9 cellular contexts compared by ENCODE assay signal in genomic region chr6:42046491-42047219, GRCh38. TPM values are rescaled to one million over a fixed set of nuclear protein-coding genes. Genes with fewer than 3 reads are reported as not detected.
A peak's percentile ranks its signal among the peaks of the same experiment; 100 is the strongest.
DNase-seq lines count a peak whose midpoint lies in the region; ATAC-seq and TF ChIP-seq lines count a peak whose summit lies in the region.
"Had no signal": no experiment of that assay in that cellular context is flagged by ENCODE, and none has a peak within 500 bp of the region (broad histone marks: within the 10 kb centered on the region; RNA-seq: fewer than 3 reads in every experiment).

No MANE protein-coding gene starts in this region.

- peaks cover 0 to 3% (median 0%) of the 10 kb centered on the region in 3 donors for H3K27me3 ChIP-seq in skeletal muscle tissue (ENCODE audit: control insufficient read depth in 3 of 3, insufficient read depth in 3 of 3, low read length in 3 of 3)

- H3K9me3 Mint-ChIP-seq in activated B cell treated with CpG ODN at 0.5 μM for 24 hours: no peaks in the 10 kb centered on the region

- peak overlapping the region; percentile 99 for H3K27ac Mint-ChIP-seq in activated B cell treated with CpG ODN at 0.5 μM for 24 hours

- no peaks in the 10 kb centered on the region for H3K9me3 ChIP-seq in skeletal muscle tissue (ENCODE audit: control insufficient read depth in 3 of 3, low read length in 3 of 3)

- H3K4me3 ChIP-seq in fibroblast of the aortic adventitia (ENCODE audit: low read depth, low read length) (no peak overlapping the region), skeletal muscle tissue (ENCODE audit: low read length in 3 of 3) (peak overlapping the region in 1 of 3 donors; percentile 26)

- no peak overlapping the region for H3K9ac ChIP-seq in skeletal muscle tissue (ENCODE audit: low read depth in 1 of 3, low read length in 3 of 3)

- peak overlapping the region; percentile 96 for H3K4me3 Mint-ChIP-seq in activated B cell treated with CpG ODN at 0.5 μM for 24 hours

- TF ChIP-seq CTCF in activated B cell treated with CpG ODN at 0.5 μM for 24 hours (IDR thresholded peaks at IDR 0.05) (no peak), fibroblast of the aortic adventitia (IDR thresholded peaks at IDR 0.05; ENCODE audit: insufficient read depth, low read length) (no peak)

- POLR2A ChIA-PET in activated B cell treated with CpG ODN at 0.5 μM for 24 hours (lab: Charles Lee): interaction anchor here (0.6 to 13.9 kb wide), 8 partner anchors 22 to 1956 kb away, joined by 4 to 195 read pairs (median 25); partner anchors contain the start of genes BYSL, CCND3, MED20 and TOMM6

- CTCF ChIA-PET in activated B cell treated with CpG ODN at 0.5 μM for 24 hours (lab: Charles Lee): interaction anchor here (1.3 to 10.4 kb wide), 8 partner anchors 16 to 261 kb away, joined by 3 to 131 read pairs (median 20); partner anchors contain the start of genes BYSL, CCND3, MED20 and TOMM6

- peaks cover 83% of the 10 kb centered on the region for H3K4me1 Mint-ChIP-seq in activated B cell treated with CpG ODN at 0.5 μM for 24 hours

- intact Hi-C loops in activated B cell treated with CpG ODN at 0.5 μM for 24 hours (cut with micrococcal nuclease): loop anchor here (5.0 to 10.0 kb wide), 2 partner anchors 171 to 342 kb away; partner anchors contain the start of gene MRPS10

- H3K27me3 Mint-ChIP-seq in activated B cell treated with CpG ODN at 0.5 μM for 24 hours: no peaks in the 10 kb centered on the region

- peaks cover 0 to 2% (median 0%) of the 10 kb centered on the region in 3 donors for H3K36me3 ChIP-seq in skeletal muscle tissue (ENCODE audit: control insufficient read depth in 3 of 3, insufficient read depth in 3 of 3, low read length in 3 of 3)

- peak overlapping the region; percentile 11 for H3K27ac ChIP-seq in skeletal muscle tissue (ENCODE audit: low read depth, low read length)

- DNase-seq in H4 (ENCODE audit: low spot score): peak; percentile 50
- DNase-seq in activated B cell treated with CpG ODN at 0.5 μM for 24 hours: no peak
- peak; percentile 58 for DNase-seq in fibroblast of the aortic adventitia (ENCODE audit: low read depth)
- DNase-seq in SKM-1 treated with dmso at 0.1 percent for 144 hours (lab: John Stamatoyannopoulos, UW; ENCODE audit: unreplicated experiment): no peak
- no peak for DNase-seq in NCI-H1105 treated with DMSO at 0.1 percent for 48 hours (lab: John Stamatoyannopoulos, UW)
- no peak for DNase-seq in DMS79 treated with DMSO at 0.1 percent for 48 hours (lab: John Stamatoyannopoulos, UW)
- DNase-seq in AML-193 (lab: John Stamatoyannopoulos, UW): no peak
- DNase-seq: NCI-H446 treated with DMSO at 0.1 percent for 48 hours had no signal

- peaks cover 14% of the 10 kb centered on the region for H3K36me3 Mint-ChIP-seq in activated B cell treated with CpG ODN at 0.5 μM for 24 hours (ENCODE audit: low read depth)

- ATAC-seq in activated B cell treated with CpG ODN at 0.5 μM for 24 hours (ENCODE audit: low read depth): no peak

- peaks cover 52 to 61% (median 54%) of the 10 kb centered on the region in 3 donors for H3K4me1 ChIP-seq in skeletal muscle tissue (ENCODE audit: control insufficient read depth in 3 of 3, insufficient read depth in 3 of 3, low read length in 3 of 3)

RNA-seq across cellular contexts. Expression of gene TAF8, which starts 3.7 kb away (rescaled TPM):
- 27.8 and 30.4 TPM in 2 replicates for total RNA-seq in H4 (2014; rRNA removed; shearing (Covaris generic))
- total RNA-seq in activated B cell treated with CpG ODN at 0.5 μM for 24 hours (47.2 and 55.7 TPM in 2 replicates), fibroblast of the aortic adventitia (ENCODE audit: low replicate concordance) (10.5 and 11.9 TPM in 2 replicates), skeletal muscle tissue (17.2 TPM)

Comparison
In these comparisons a context has a peak if more than half of its experiments do, and no peak if none do; other contexts are left out.
1. DNase-seq: peak in H4 (single experiment) and fibroblast of the aortic adventitia (single experiment); none in activated B cell treated with CpG ODN at 0.5 μM for 24 hours (single experiment), SKM-1 treated with dmso at 0.1 percent for 144 hours (single experiment), NCI-H1105 treated with DMSO at 0.1 percent for 48 hours (single experiment), DMS79 treated with DMSO at 0.1 percent for 48 hours (single experiment) and AML-193 (0 of 2).